In genomic region chr16:1764971-1765370, GRCh38 we compare ENCODE assay signal across 27 cellular contexts. TPM values are rescaled to one million over a fixed set of nuclear protein-coding genes. Genes with fewer than 3 reads are reported as not detected.
A peak's percentile ranks its signal among the peaks of the same experiment; 100 is the strongest.
DNase-seq lines count a peak whose midpoint lies in the region; ATAC-seq, FAIRE-seq and TF ChIP-seq lines count a peak whose summit lies in the region.
"Had no signal": no experiment of that assay in that cellular context is flagged by ENCODE, and none has a peak within 500 bp of the region (broad histone marks: within the 10 kb centered on the region; RNA-seq: fewer than 3 reads in every experiment).

No MANE protein-coding gene starts in this region.

- H3K4me1 ChIP-seq in GM23338 (ENCODE audit: insufficient read depth) (peaks cover 1% of the 10 kb centered on the region), NT2/D1 (ENCODE audit: insufficient read depth, insufficient read length) (peaks cover 25% of the 10 kb centered on the region), neuronal stem cell (ENCODE audit: control insufficient read depth in 2 of 2, insufficient read depth in 1 of 2, low read depth in 1 of 2, low read length in 2 of 2) (peaks cover 0 to 11% of the 10 kb centered on the region in 2 donors), A673 (ENCODE audit: insufficient read depth, low read length, poor library complexity, severe bottlenecking) (peaks cover under 1% of the 10 kb centered on the region)

- H4K8ac ChIP-seq in neuronal stem cell (ENCODE audit: low read depth, low read length) = no peak overlapping the region

- CTCF ChIA-PET in A673 (lab: Charles Lee) = no interaction called here

- H3K36me3 Mint-ChIP-seq in GM23338 (ENCODE audit: low read depth) (peaks cover 15% of the 10 kb centered on the region), endothelial cell (ENCODE audit: low read depth, unreplicated experiment) (peaks cover 24% of the 10 kb centered on the region)
- H3K36me3 Mint-ChIP-seq in stimulated activated naive B cell treated with anti-CD40 and anti-IgM and Interleukin-4, amounts not matched to agents 10 μg/mL and 1 μg/mL and 100 μg/mL, for 72 hours = peaks cover 45 to 55% of the 10 kb centered on the region in 2 donors

- H3K9me3 Mint-ChIP-seq in GM23338 = no peaks in the 10 kb centered on the region
- no peaks in the 10 kb centered on the region for H3K9me3 Mint-ChIP-seq in stimulated activated naive B cell treated with anti-CD40 and anti-IgM and Interleukin-4, amounts not matched to agents 10 μg/mL and 1 μg/mL and 100 μg/mL, for 72 hours
- no peaks in the 10 kb centered on the region for H3K9me3 Mint-ChIP-seq in endothelial cell (ENCODE audit: unreplicated experiment)
- H3K9me3 Mint-ChIP-seq: CD4-positive, alpha-beta memory T cell; CD4-positive, CD25-positive, alpha-beta regulatory T cell; CD8-positive, alpha-beta memory T cell had no signal

- POLR2A ChIA-PET in A673 (lab: Charles Lee; ENCODE audit: low non-redundant PET) = no interaction called here

- no peaks in the 10 kb centered on the region; the same call in 1 of the 2 replicates for H4K20me1 ChIP-seq in GM23338 (replicated peaks; ENCODE audit: insufficient read depth)

- H3F3A ChIP-seq in GM23338 (replicated peaks; ENCODE audit: low read depth) = peaks cover 4% of the 10 kb centered on the region; the same call in 1 of the 2 replicates

- H3K4me3 Mint-ChIP-seq in GM23338 (no peak overlapping the region), endothelial cell (ENCODE audit: unreplicated experiment) (no peak overlapping the region)
- no peak overlapping the region for H3K4me3 Mint-ChIP-seq in stimulated activated naive B cell treated with anti-CD40 and anti-IgM and Interleukin-4, amounts not matched to agents 10 μg/mL and 1 μg/mL and 100 μg/mL, for 72 hours
- H3K4me3 Mint-ChIP-seq: B cell; CD14-positive monocyte; CD4-positive, alpha-beta memory T cell; CD4-positive, CD25-positive, alpha-beta regulatory T cell; CD8-positive, alpha-beta memory T cell had no signal

- TF ChIP-seq CTCF in GM23338 (conservative IDR thresholded peaks at IDR 0.05; ENCODE audit: low read depth in 2 of 2) (no peak), endothelial cell (IDR thresholded peaks at IDR 0.05; ENCODE audit: unreplicated experiment) (no peak), A673 (conservative IDR thresholded peaks at IDR 0.05; ENCODE audit: low read depth, low read length) (no peak)

- no CpG with 5 or more reads among the region's 21 CpGs for WGBS in neuronal stem cell (ENCODE audit: extremely low coverage in 2 of 2, insufficient read length in 2 of 2, insufficient replicate concordance in 1 of 2), 2 donors

- H3K4me2 ChIP-seq in GM23338 (peak overlapping the region; percentile 78; the same call in 1 of the 2 replicates), neuronal stem cell (ENCODE audit: insufficient read depth, low read length, poor library complexity, severe bottlenecking) (no peak overlapping the region)

- H3K14ac ChIP-seq in neuronal stem cell (ENCODE audit: low read length) = no peak overlapping the region

- H3K27me3 ChIP-seq in GM23338 (ENCODE audit: insufficient read depth) (no peaks in the 10 kb centered on the region), NT2/D1 (ENCODE audit: insufficient read depth, insufficient read length) (no peaks in the 10 kb centered on the region), neuronal stem cell (ENCODE audit: control insufficient read depth in 3 of 3, insufficient read depth in 3 of 3, low read depth in 1 of 3, low read length in 3 of 3) (no peaks in the 10 kb centered on the region), A673 (replicated peaks; ENCODE audit: insufficient read depth, low read depth, low read length, poor library complexity) (no peaks in the 10 kb centered on the region)

- H3K27ac Mint-ChIP-seq in GM23338 (no peak overlapping the region), endothelial cell (ENCODE audit: unreplicated experiment) (no peak overlapping the region)
- peak overlapping the region; percentile 59 for H3K27ac Mint-ChIP-seq in stimulated activated naive B cell treated with anti-CD40 and anti-IgM and Interleukin-4, amounts not matched to agents 10 μg/mL and 1 μg/mL and 100 μg/mL, for 72 hours
- H3K27ac Mint-ChIP-seq: B cell; CD4-positive, alpha-beta memory T cell; CD4-positive, CD25-positive, alpha-beta regulatory T cell; CD8-positive, alpha-beta memory T cell had no signal

- no peak overlapping the region for H2AFZ ChIP-seq in GM23338
- no peak overlapping the region for H2AFZ ChIP-seq in neuronal stem cell (ENCODE audit: low read length)

- no peak for FAIRE-seq in frontal cortex (lab: Jason Lieb, UNC)
- FAIRE-seq: A204.1, GM12878, GM12892, GM18507 had no signal

- no peak overlapping the region for H3K27ac ChIP-seq in GM23338 (ENCODE audit: low read depth)
- no peak overlapping the region for H3K27ac ChIP-seq in neuronal stem cell (replicated peaks; ENCODE audit: low read length)
- no peak overlapping the region for H3K27ac ChIP-seq in A673 (ENCODE audit: low read depth, low read length, poor library complexity, severe bottlenecking)

- no peak overlapping the region for H2AK5ac ChIP-seq in neuronal stem cell (ENCODE audit: low read depth, low read length)

- no peaks in the 10 kb centered on the region for H3K79me2 ChIP-seq in GM23338 (replicated peaks; ENCODE audit: insufficient read depth)

- H3K4me3 ChIP-seq in GM23338 = no peak overlapping the region
- no peak overlapping the region for H3K4me3 ChIP-seq in NT2/D1 (ENCODE audit: insufficient read length, low read depth)
- H3K4me3 ChIP-seq in neuronal stem cell (ENCODE audit: low read length in 2 of 2) = no peak overlapping the region
- H3K4me3 ChIP-seq in A673 (ENCODE audit: low read depth, low read length, poor library complexity, severe bottlenecking) = no peak overlapping the region
- H3K4me3 ChIP-seq: GM12878 had no signal

- H2BK120ac ChIP-seq in neuronal stem cell (ENCODE audit: low read depth, low read length) = no peak overlapping the region

- H3K9me3 ChIP-seq in NT2/D1 (ENCODE audit: insufficient read depth, low read length) (no peaks in the 10 kb centered on the region), neuronal stem cell (replicated peaks in 1 of 2; ENCODE audit: control insufficient read depth in 2 of 2, insufficient read depth in 1 of 2, low read depth in 1 of 2, low read length in 2 of 2) (no peaks in the 10 kb centered on the region), A673 (ENCODE audit: low read depth, low read length, poor library complexity, severe bottlenecking) (no peaks in the 10 kb centered on the region)

- H3K36me3 ChIP-seq in GM23338 (ENCODE audit: insufficient read depth) = no peaks in the 10 kb centered on the region
- peaks cover 91% of the 10 kb centered on the region for H3K36me3 ChIP-seq in NT2/D1 (ENCODE audit: insufficient read depth, insufficient read length, low read length)
- peaks cover 46 to 92% of the 10 kb centered on the region in 2 donors for H3K36me3 ChIP-seq in neuronal stem cell (replicated peaks in 1 of 2; ENCODE audit: control insufficient read depth in 2 of 2, insufficient read depth in 2 of 2, low read length in 2 of 2)
- peaks cover 24% of the 10 kb centered on the region for H3K36me3 ChIP-seq in A673 (ENCODE audit: insufficient read depth, low read length, poor library complexity, severe bottlenecking)

- H3K4me1 Mint-ChIP-seq in GM23338 (peaks cover under 1% of the 10 kb centered on the region; the same call in 2 of the 3 replicates), endothelial cell (ENCODE audit: unreplicated experiment) (no peaks in the 10 kb centered on the region)
- H3K4me1 Mint-ChIP-seq in stimulated activated naive B cell treated with anti-CD40 and anti-IgM and Interleukin-4, amounts not matched to agents 10 μg/mL and 1 μg/mL and 100 μg/mL, for 72 hours = peaks cover 6 to 20% of the 10 kb centered on the region in 2 donors
- H3K4me1 Mint-ChIP-seq: CD4-positive, CD25-positive, alpha-beta regulatory T cell had no signal

- H3K4ac ChIP-seq in neuronal stem cell (ENCODE audit: low read length) = no peak overlapping the region

- H4K91ac ChIP-seq in neuronal stem cell (ENCODE audit: low read depth, low read length, poor library complexity) = no peak overlapping the region

- no peak overlapping the region for H2BK5ac ChIP-seq in neuronal stem cell (ENCODE audit: low read length)

- H3K9me2 ChIP-seq in GM23338 (ENCODE audit: insufficient read depth) = no peaks in the 10 kb centered on the region

- H2BK12ac ChIP-seq in neuronal stem cell (ENCODE audit: low read length) = no peak overlapping the region

- no peak for DNase-seq in GM23338 (ENCODE audit: low spot score)
- DNase-seq in NT2/D1 (ENCODE audit: low read depth, low spot score) = no peak
- DNase-seq in neuronal stem cell (ENCODE audit: low spot score) = no peak
- no peak for DNase-seq in stimulated activated naive B cell treated with anti-CD40 and anti-IgM and Interleukin-4, amounts not matched to agents 10 μg/mL and 1 μg/mL and 100 μg/mL, for 72 hours
- no peak for DNase-seq in endothelial cell (ENCODE audit: low spot score)
- no peak for DNase-seq in A673 (ENCODE audit: low spot score)
- DNase-seq in activated gamma-delta T cell (lab: John Stamatoyannopoulos, UW) = no peak
- DNase-seq in frontal cortex (ENCODE audit: low spot score in 2 of 2) = no peak
- DNase-seq: 8988T; AML-193; CD4-positive, alpha-beta memory T cell; CD4-positive, CD25-positive, alpha-beta regulatory T cell; CD8-positive, alpha-beta memory T cell; COR-L47; DMS 273 treated with DMSO at 0.1 percent for 48 hours; DMS153; DMS53; DMS79; DND-41; EL; GDM1 had no signal

- H2BK15ac ChIP-seq in neuronal stem cell (ENCODE audit: low read length) = no peak overlapping the region

- no TSS peak for BruUV-seq in A673 (replicated peaks; lab: Mats Ljungman, UMichigan)

- peak overlapping the region; percentile 25 for H3K23ac ChIP-seq in neuronal stem cell (ENCODE audit: low read depth, low read length, poor library complexity)

- H3K9ac ChIP-seq in NT2/D1 (ENCODE audit: insufficient read length, low read depth) (peak overlapping the region; percentile 82), neuronal stem cell (ENCODE audit: low read depth, low read length, poor library complexity) (no peak overlapping the region)

- intact Hi-C loops in A673 (cut with micrococcal nuclease; ENCODE audit: unreplicated experiment) = no loop called here

- H3K79me1 ChIP-seq in neuronal stem cell (ENCODE audit: low read depth, low read length) = peaks cover 4% of the 10 kb centered on the region

- no peak overlapping the region for H3K18ac ChIP-seq in neuronal stem cell (ENCODE audit: low read length)

- H3K27me3 Mint-ChIP-seq in GM23338 (ENCODE audit: insufficient read depth, low read depth, poor library complexity) (peaks cover 14% of the 10 kb centered on the region), endothelial cell (ENCODE audit: unreplicated experiment) (peaks cover 14% of the 10 kb centered on the region)
- H3K27me3 Mint-ChIP-seq in stimulated activated naive B cell treated with anti-CD40 and anti-IgM and Interleukin-4, amounts not matched to agents 10 μg/mL and 1 μg/mL and 100 μg/mL, for 72 hours = no peaks in the 10 kb centered on the region
- H3K27me3 Mint-ChIP-seq: B cell; CD4-positive, alpha-beta memory T cell; CD4-positive, CD25-positive, alpha-beta regulatory T cell; CD8-positive, alpha-beta memory T cell had no signal

- no peak for ATAC-seq in GM23338
- ATAC-seq in stimulated activated naive B cell treated with anti-CD40 and anti-IgM and Interleukin-4, amounts not matched to agents 10 μg/mL and 1 μg/mL and 100 μg/mL, for 72 hours (replicated peaks) = no peak
- ATAC-seq: GM12878 had no signal

RNA-seq across cellular contexts. Expression of gene NME3, which starts 6.4 kb away (rescaled TPM):
- 73.7 and 95.3 TPM in 2 replicates for total RNA-seq in GM23338 (2014; rRNA removed; shearing (Covaris generic))
- polyA plus RNA-seq in GM23338 (2016; fragmentation: Nextera tagmentation; extraction: Ambion mirVana) = 130 and 153 TPM in 2 replicates
- 38.5 TPM for polyA plus RNA-seq in neuronal stem cell (2013, experiment 1 of 2)
- 35.4 TPM for polyA plus RNA-seq in neuronal stem cell (2013, experiment 2 of 2)
- total RNA-seq in endothelial cell (ENCODE audit: unreplicated experiment) = 33.3 TPM
- total RNA-seq in A673 (2021) = 35.3 and 40.8 TPM in 2 replicates
- 35.1 TPM for total RNA-seq in frontal cortex

RNA-seq across cellular contexts. Expression of gene EME2, which starts 7.6 kb away (rescaled TPM):
- 15.0 and 17.3 TPM in 2 replicates for total RNA-seq in GM23338 (2014; rRNA removed; shearing (Covaris generic))
- 4.1 TPM in 2 replicates for polyA plus RNA-seq in GM23338 (2016; fragmentation: Nextera tagmentation; extraction: Ambion mirVana)
- 3.6 TPM for polyA plus RNA-seq in neuronal stem cell (2013, experiment 1 of 2)
- 3.3 TPM for polyA plus RNA-seq in neuronal stem cell (2013, experiment 2 of 2)
- 25.4 TPM for total RNA-seq in endothelial cell (ENCODE audit: unreplicated experiment)
- 19.5 and 19.9 TPM in 2 replicates for total RNA-seq in A673 (2021)
- 7.7 TPM for total RNA-seq in frontal cortex

RNA-seq across cellular contexts. Expression of gene MRPS34, which starts 8.0 kb away (rescaled TPM):
- 223 and 248 TPM in 2 replicates for total RNA-seq in GM23338 (2014; rRNA removed; shearing (Covaris generic))
- polyA plus RNA-seq in GM23338 (2016; fragmentation: Nextera tagmentation; extraction: Ambion mirVana) = 370 and 391 TPM in 2 replicates
- polyA plus RNA-seq in neuronal stem cell (2013, experiment 1 of 2) = 108 TPM
- 110 TPM for polyA plus RNA-seq in neuronal stem cell (2013, experiment 2 of 2)
- total RNA-seq in endothelial cell (ENCODE audit: unreplicated experiment) (62.7 TPM), A673 (2021) (247 and 250 TPM in 2 replicates), frontal cortex (31.4 TPM)

RNA-seq across cellular contexts. Expression of gene SPSB3, which starts 17.4 kb away (rescaled TPM):
- total RNA-seq in GM23338 (2014; rRNA removed; shearing (Covaris generic)) = 34.7 and 42.8 TPM in 2 replicates
- polyA plus RNA-seq in GM23338 (2016; fragmentation: Nextera tagmentation; extraction: Ambion mirVana) = 27.1 and 33.9 TPM in 2 replicates
- 25.2 TPM for polyA plus RNA-seq in neuronal stem cell (2013, experiment 1 of 2)
- polyA plus RNA-seq in neuronal stem cell (2013, experiment 2 of 2) = 23.3 TPM
- 52.9 TPM for total RNA-seq in endothelial cell (ENCODE audit: unreplicated experiment)
- 15.0 and 20.8 TPM in 2 replicates for total RNA-seq in A673 (2021)
- total RNA-seq in frontal cortex = 57.9 TPM

RNA-seq across cellular contexts. Expression of gene NUBP2, which starts 17.8 kb away (rescaled TPM):
- total RNA-seq in GM23338 (2014; rRNA removed; shearing (Covaris generic)) = 143 and 175 TPM in 2 replicates
- polyA plus RNA-seq in GM23338 (2016; fragmentation: Nextera tagmentation; extraction: Ambion mirVana) = 79.0 and 79.4 TPM in 2 replicates
- polyA plus RNA-seq in neuronal stem cell (2013, experiment 1 of 2) = 52.2 TPM
- polyA plus RNA-seq in neuronal stem cell (2013, experiment 2 of 2) = 50.6 TPM
- total RNA-seq in endothelial cell (ENCODE audit: unreplicated experiment) (49.8 TPM), A673 (2021) (76.0 and 76.6 TPM in 2 replicates), frontal cortex (37.9 TPM)
